ENCODE assay signal across 22 cellular contexts in the genomic region with DNA sequence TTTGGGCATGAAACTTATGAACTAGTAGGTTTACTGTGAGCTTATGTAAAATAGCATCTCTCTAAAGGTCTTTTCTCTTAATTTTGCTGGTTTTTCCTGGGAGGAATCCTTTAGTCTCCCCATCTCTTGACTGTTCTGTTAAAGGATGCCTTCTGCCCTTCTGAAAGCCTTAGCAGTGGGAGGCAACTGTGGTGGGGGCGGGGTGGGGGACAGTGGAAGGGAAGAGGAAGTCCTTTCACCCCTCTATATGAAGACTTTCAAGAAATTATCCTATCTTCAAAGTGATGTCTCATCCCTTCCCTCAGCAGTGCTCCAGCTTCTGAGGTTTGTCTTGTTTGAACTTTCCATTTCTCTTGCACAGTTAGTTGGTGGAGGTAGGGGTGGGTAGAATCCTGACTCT.
A peak's percentile ranks its signal among the peaks of the same experiment; 100 is the strongest.
DNase-seq lines count a peak whose midpoint lies in the region; ATAC-seq, FAIRE-seq and TF ChIP-seq lines count a peak whose summit lies in the region.
"Had no signal": no experiment of that assay in that cellular context is flagged by ENCODE, and none has a peak within 500 bp of the region (broad histone marks: within the 10 kb centered on the region; RNA-seq: fewer than 3 reads in every experiment).

No MANE protein-coding gene starts in this region.

- FAIRE-seq in H1 (lab: Jason Lieb, UNC) (peak; percentile 24), frontal cortex (lab: Jason Lieb, UNC) (no peak)
- FAIRE-seq: GM12892 had no signal

- no peak overlapping the region for H3K4me3 ChIP-seq in HUES64 (ENCODE audit: low read length)
- no peak overlapping the region for H3K4me3 ChIP-seq in H1 (ENCODE audit: extremely low read depth in 1 of 4, insufficient read depth in 2 of 4, low read depth in 3 of 4, low read length in 4 of 4)
- H3K4me3 ChIP-seq: HAP-1, SK-N-MC had no signal

- H3K4me3 Mint-ChIP-seq in T-helper 17 cell, result no peak overlapping the region
- H3K4me3 Mint-ChIP-seq: CD8-positive, alpha-beta memory T cell had no signal

- no peaks in the 10 kb centered on the region for H3K36me3 ChIP-seq in HUES64 (ENCODE audit: insufficient read depth, low read length)
- no peaks in the 10 kb centered on the region for H3K36me3 ChIP-seq in H1 (ENCODE audit: control insufficient read depth in 2 of 4, insufficient read depth in 4 of 4, low read length in 3 of 4)
- H3K36me3 ChIP-seq: HAP-1 had no signal

- H3K4me1 ChIP-seq in HUES64 (ENCODE audit: insufficient read depth, low read length), result peaks cover 11% of the 10 kb centered on the region
- peaks cover 0 to 3% (median 0%) of the 10 kb centered on the region in 4 experiments; a peak in 1 of 7 replicates for H3K4me1 ChIP-seq in H1 (replicated peaks in 1 of 4; ENCODE audit: control insufficient read depth in 3 of 4, insufficient read depth in 4 of 4, low read length in 3 of 4)
- H3K4me1 ChIP-seq: HAP-1 had no signal

- no peak overlapping the region for H2BK12ac ChIP-seq in H1 (ENCODE audit: low read depth, low read length)

- no peak overlapping the region for H4K5ac ChIP-seq in H1 (ENCODE audit: insufficient read length, low read depth, low read length)

- peaks cover 8% of the 10 kb centered on the region for H3K4me1 Mint-ChIP-seq in T-helper 17 cell

- TF ChIP-seq POLR2A in H1 (IDR thresholded peaks at IDR 0.05; ENCODE audit: control extremely low read depth in 1 of 2, low read depth in 2 of 2, low read length in 2 of 2), result no peak

- no peak overlapping the region for H3K18ac ChIP-seq in H1 (ENCODE audit: extremely low read depth, low read length)

- no peak overlapping the region for H3K23ac ChIP-seq in H1 (ENCODE audit: insufficient read length)

- H3K9ac ChIP-seq in HUES64 (ENCODE audit: low read depth, low read length) (no peak overlapping the region), H1 (replicated peaks in 1 of 4; ENCODE audit: extremely low read depth in 1 of 4, low read depth in 3 of 4, low read length in 3 of 4) (no peak overlapping the region)

- no peak overlapping the region for H2AK5ac ChIP-seq in H1 (ENCODE audit: low read depth, low read length)

- no peaks in the 10 kb centered on the region for H4K20me1 ChIP-seq in H1 (replicated peaks in 1 of 2; ENCODE audit: control insufficient read depth in 1 of 2, insufficient read depth in 2 of 2, low read length in 2 of 2)

- H3K27ac ChIP-seq in HUES64 (ENCODE audit: low read depth, low read length) (0 out of 2 replicates have a peak overlapping the region, but pooled peaks have one; percentile 14), H1 (ENCODE audit: low read depth, low read length) (no peak overlapping the region)
- H3K27ac ChIP-seq: SK-N-MC had no signal

- H3K23me2 ChIP-seq in H1 (ENCODE audit: low read depth, low read length), result no peaks in the 10 kb centered on the region

- WGBS in HUES64, result no CpG with 5 or more reads among the region's 1 CpG
- 44% methylated on average over 1 of the region's 1 CpG; no CpG with 5 or more reads in 1 of the 2 experiments for WGBS in H1 (ENCODE audit: extremely low coverage in 1 of 2, insufficient coverage in 1 of 2, insufficient read length in 1 of 2, insufficient replicate concordance in 2 of 2, low coverage in 1 of 2, low lambda C conversion rate in 2 of 2, missing lambda C conversion rate in 1 of 2), 2 experiments

- TF ChIP-seq EP300 in H1 (IDR thresholded peaks at IDR 0.05; ENCODE audit: borderline replicate concordance in 1 of 2, low read depth in 2 of 2, low read length in 2 of 2), result no peak

- H2BK20ac ChIP-seq in H1 (ENCODE audit: low read length), result no peak overlapping the region

- CTCF ChIA-PET in H1 (lab: Charles Lee; ENCODE audit: partially characterized antibody), result no interaction called here

- POLR2A ChIA-PET in H1 (lab: Charles Lee; ENCODE audit: partially characterized antibody), result no interaction called here

- H3K27me3 Mint-ChIP-seq in T-helper 17 cell, result no peaks in the 10 kb centered on the region
- H3K27me3 Mint-ChIP-seq: CD8-positive, alpha-beta memory T cell had no signal

- no peak for DNase-seq in T-helper 17 cell
- no peak for DNase-seq in H1 (ENCODE audit: low read depth in 1 of 2, low spot score in 2 of 2)
- DNase-seq in SIG-M5 (lab: John Stamatoyannopoulos, UW), result no peak
- no peak for DNase-seq in frontal cortex (ENCODE audit: low spot score in 2 of 2)
- DNase-seq in T-helper 9 cell, result no peak
- no peak for DNase-seq in activated T-cell treated with anti-CD3 and anti-CD28 coated beads for 4 hours
- DNase-seq: ACHN; C1 segment of cervical spinal cord; CD8-positive, alpha-beta memory T cell; DMS53; MV-4-11; NCI-H1417; NCI-H187; NCI-H2107; NCI-H510A; NCI-H748 treated with DMSO at 0.1 percent for 48 hours; NK-92 treated with Interleukin-12 subunit alpha and Interleukin-12 subunit beta, amount 100 ng/mL, for 24 hours; Right ventricle myocardium superior had no signal

- H4K91ac ChIP-seq in H1 (replicated peaks; ENCODE audit: insufficient read length, low read length), result no peak overlapping the region

- H2BK120ac ChIP-seq in H1 (replicated peaks; ENCODE audit: low read depth, low read length), result no peak overlapping the region

- no peak for TF ChIP-seq RAD21 in H1 (IDR thresholded peaks at IDR 0.05 in 1 of 2, conservative IDR thresholded peaks at IDR 0.05 in 1 of 2; ENCODE audit: low read depth in 2 of 2, low read length in 2 of 2)

- H3K9me3 ChIP-seq in HUES64 (ENCODE audit: insufficient read depth, low read depth, low read length), result no peaks in the 10 kb centered on the region
- no peaks in the 10 kb centered on the region for H3K9me3 ChIP-seq in T-helper 17 cell (ENCODE audit: control insufficient read depth, low read length, poor library complexity, severe bottlenecking)
- H3K9me3 ChIP-seq in H1 (ENCODE audit: insufficient read depth in 2 of 2, low read depth in 1 of 2, low read length in 1 of 2), result no peaks in the 10 kb centered on the region
- H3K9me3 ChIP-seq: HAP-1 had no signal

- no peak overlapping the region for H2BK5ac ChIP-seq in H1 (ENCODE audit: low read depth, low read length)

- H3K27me3 ChIP-seq in HUES64 (ENCODE audit: insufficient read depth, low read length), result no peaks in the 10 kb centered on the region
- H3K27me3 ChIP-seq in H1 (replicated peaks in 1 of 4; ENCODE audit: control insufficient read depth in 3 of 4, extremely low read depth in 1 of 4, insufficient read depth in 3 of 4, low read length in 3 of 4), result no peaks in the 10 kb centered on the region

- no peak overlapping the region for H3K14ac ChIP-seq in H1 (ENCODE audit: insufficient read length)

- peaks cover 3% of the 10 kb centered on the region for H3K36me3 Mint-ChIP-seq in T-helper 17 cell (ENCODE audit: low read depth)

- no peak overlapping the region for H3K56ac ChIP-seq in H1 (replicated peaks; ENCODE audit: insufficient read length, low read depth, low read length)

- H2BK15ac ChIP-seq in H1 (ENCODE audit: low read length), result no peak overlapping the region

- H3K4me2 ChIP-seq in H1 (ENCODE audit: insufficient read depth in 1 of 2, low read depth in 2 of 2, low read length in 2 of 2), result peak overlapping the region in 1 of 2 experiments; percentile 32; a peak in 1 of 4 replicates

- no peaks in the 10 kb centered on the region for H3K79me2 ChIP-seq in H1 (ENCODE audit: control insufficient read depth in 1 of 2, insufficient read depth in 2 of 2, low read length in 2 of 2)

- no peak for ATAC-seq in T-helper 17 cell

- TF ChIP-seq CTCF in H1 (IDR thresholded peaks at IDR 0.05; ENCODE audit: control extremely low read depth in 1 of 3, insufficient read depth in 1 of 3, low read depth in 1 of 3, low read length in 3 of 3), result no peak

- H2AFZ ChIP-seq in H1 (ENCODE audit: low read length), result no peak overlapping the region

- no peaks in the 10 kb centered on the region for H3K79me1 ChIP-seq in H1 (ENCODE audit: low read depth, low read length)

- no peak overlapping the region for H4K8ac ChIP-seq in H1 (ENCODE audit: extremely low read depth, insufficient read depth, low read length)

- H3K4ac ChIP-seq in H1 (replicated peaks; ENCODE audit: insufficient read length, low read depth, low read length), result no peak overlapping the region

- H3K27ac Mint-ChIP-seq in T-helper 17 cell, result peak overlapping the region; percentile 39

TF ChIP-seq in H1, 55 proteins besides CTCF, POLR2A, EP300 and RAD21:
- no peak for TF ChIP-seq TAF7 (optimal IDR thresholded peaks at IDR 0.05; ENCODE audit: borderline replicate concordance, low read depth, low read length)
- no peak for TF ChIP-seq SP2 (IDR thresholded peaks at IDR 0.05; ENCODE audit: low read length)
- no peak for TF ChIP-seq ASH2L (IDR thresholded peaks at IDR 0.05; ENCODE audit: low read length)
- no peak for TF ChIP-seq PHF8 (conservative IDR thresholded peaks at IDR 0.05; ENCODE audit: low read depth, low read length)
- TF ChIP-seq KDM1A (IDR thresholded peaks at IDR 0.05; ENCODE audit: borderline replicate concordance, low read length), result no peak
- TF ChIP-seq SRF (IDR thresholded peaks at IDR 0.05; ENCODE audit: low read depth, low read length), result no peak
- no peak for TF ChIP-seq RXRA (IDR thresholded peaks at IDR 0.05; ENCODE audit: insufficient read depth, low read depth, low read length)
- no peak for TF ChIP-seq TEAD4 (IDR thresholded peaks at IDR 0.05; ENCODE audit: low read depth, low read length)
- no peak for TF ChIP-seq FOSL1 (IDR thresholded peaks at IDR 0.05; ENCODE audit: insufficient read depth, low read depth, low read length)
- no peak for TF ChIP-seq ZNF274 (IDR thresholded peaks at IDR 0.05; ENCODE audit: borderline replicate concordance, extremely low read depth, low read length)
- TF ChIP-seq YY1 (IDR thresholded peaks at IDR 0.05; ENCODE audit: low read depth, low read length), result no peak
